In genomic region chr19:30020189-30020588, GRCh38 we compare ENCODE assay signal across 5 cellular contexts.
"Had no signal": no experiment of that assay in that cellular context is flagged by ENCODE, and none has a peak within 500 bp of the region (broad histone marks: within the 10 kb centered on the region; RNA-seq: fewer than 3 reads in every experiment).

No MANE protein-coding gene starts in this region.

- H3K4me3 ChIP-seq: GM12878 had no signal

- ATAC-seq: GM12878 had no signal

- FAIRE-seq: G401.6, GM12878, GM19239 had no signal

- DNase-seq: GDM1, GF-D8 had no signal
